Comparison of ENCODE assay signal across 8 cellular contexts in the genomic region with DNA sequence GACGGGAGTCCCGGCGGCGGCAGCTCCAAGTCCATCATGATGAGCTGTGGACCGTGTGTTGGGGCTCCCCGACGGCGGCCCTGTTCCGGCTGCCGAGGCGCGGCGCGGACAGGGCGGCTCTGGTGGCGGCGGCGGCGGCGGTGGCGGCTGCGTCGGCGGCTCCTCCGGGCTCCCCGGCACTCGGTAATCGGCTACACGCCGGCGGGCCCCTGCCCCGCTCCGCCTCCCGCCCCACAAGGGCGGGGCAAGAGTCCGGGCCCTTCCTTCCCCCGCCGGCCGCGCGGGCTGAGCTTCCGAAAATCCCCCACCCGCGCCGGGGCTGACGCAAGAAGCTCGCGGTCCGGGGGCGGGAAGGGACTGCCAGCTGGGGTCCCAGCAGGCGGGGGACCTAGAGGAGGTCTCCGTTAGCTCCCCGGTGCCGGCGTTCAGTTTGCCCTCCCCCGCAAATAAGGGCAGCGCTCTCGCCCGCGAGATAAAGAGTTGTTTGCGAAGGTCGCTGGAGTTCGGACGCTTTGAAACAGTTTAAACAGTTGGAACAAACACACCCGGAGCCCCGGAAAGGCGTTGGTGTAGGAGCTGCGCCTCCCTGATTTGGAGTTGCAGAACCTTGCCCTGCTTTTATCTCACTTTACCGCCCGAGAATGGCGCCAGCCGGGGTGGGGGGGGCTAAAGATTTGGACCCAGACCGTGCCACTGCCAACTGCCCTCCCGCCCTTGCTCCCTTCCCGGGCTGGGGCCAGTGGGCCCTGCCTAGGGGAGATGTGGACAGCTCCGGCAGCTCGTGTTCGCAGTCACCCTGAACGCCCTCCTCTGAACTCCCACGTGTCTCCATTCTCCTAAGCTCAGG.
DNase-seq lines count a peak whose midpoint lies in the region; ATAC-seq lines count a peak whose summit lies in the region.

A gene (minus strand): TSS at position 189 of the 847 bp plus-strand sequence. CDS start 151 bp downstream, at position 38.

- DNase-seq in DMS 273 (lab: John Stamatoyannopoulos, UW; ENCODE audit: unreplicated experiment): peak; percentile 98
- peak; percentile 89 for DNase-seq in HuH-7.5 (ENCODE audit: low spot score)
- peak; percentile 88 for DNase-seq in OCI-M2 (lab: John Stamatoyannopoulos, UW; ENCODE audit: unreplicated experiment)
- peak; percentile 93 for DNase-seq in activated T-cell treated with anti-CD3 and anti-CD28 coated beads for 24 hours (ENCODE audit: low read depth)
- DNase-seq in epidermal melanocyte (ENCODE audit: insufficient read length, low spot score): peak; percentile 79
- peak; percentile 72 for DNase-seq in middle frontal gyrus (ENCODE audit: extremely low spot score, low spot score)
- DNase-seq in stimulated activated CD8-positive, alpha-beta memory T cell treated with anti-CD3 and anti-CD28 coated beads, Interleukin-2, amount 100 ng/mL, for 1 hour (ENCODE audit: low read depth in 2 of 2): peak; percentile 91

- peak; percentile 58 for ATAC-seq in GM21526 (IDR thresholded peaks at IDR 0.05; ENCODE audit: low FRiP score, unreplicated experiment)

Comparison
In these comparisons a context has a peak if more than half of its experiments do, and no peak if none do; other contexts are left out.
1. Peak in every context shown above with its lines: DNase-seq and ATAC-seq.